ENCODE assay signal across 8 cellular contexts in the genomic region with DNA sequence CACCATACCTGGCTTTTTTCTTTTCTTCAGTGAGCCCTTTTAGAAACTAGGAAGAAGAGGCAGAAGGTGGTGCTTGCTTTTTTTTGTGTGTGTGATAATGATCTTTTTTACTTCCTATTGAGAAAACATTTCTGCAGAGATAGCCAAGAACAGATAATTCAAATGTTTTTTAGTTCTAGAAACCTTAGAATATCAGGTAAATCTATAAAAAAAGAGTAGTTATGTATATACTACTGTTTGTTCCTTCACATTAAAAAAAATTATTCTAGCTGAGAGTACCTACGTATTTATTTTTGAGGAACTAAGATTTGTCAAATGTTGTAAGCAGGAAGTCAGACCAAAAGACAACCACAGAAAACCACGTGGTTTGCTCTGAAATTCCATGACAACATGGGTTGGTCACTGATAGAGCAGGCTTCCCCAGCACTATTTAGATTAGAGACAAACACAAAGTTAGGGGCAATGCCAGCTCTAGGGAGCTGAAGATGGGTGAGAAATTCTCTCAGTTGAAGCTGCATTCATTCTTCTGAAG. TPM values are rescaled to one million over a fixed set of nuclear protein-coding genes. Genes with fewer than 3 reads are reported as not detected.
DNase-seq lines count a peak whose midpoint lies in the region; ATAC-seq and TF ChIP-seq lines count a peak whose summit lies in the region.

No MANE protein-coding gene starts in this region.

- ATAC-seq in CD4-positive, alpha-beta T cell (ENCODE audit: poor library complexity), result peak; percentile 85
- ATAC-seq in GM21367 (IDR thresholded peaks at IDR 0.05; ENCODE audit: unreplicated experiment), result peak; percentile 83

- H3K27ac ChIP-seq in CD4-positive, alpha-beta T cell (ENCODE audit: low read depth, low read length), result peak overlapping the region; percentile 90
- no peak overlapping the region for H3K27ac ChIP-seq in WERI-Rb-1

- peaks cover 92% of the 10 kb centered on the region for H3K36me3 Mint-ChIP-seq in CD4-positive, alpha-beta T cell (ENCODE audit: low read depth)
- peaks cover 82% of the 10 kb centered on the region for H3K36me3 Mint-ChIP-seq in activated CD4-positive, alpha-beta T cell treated with anti-CD3 and anti-CD28 coated beads, Interleukin-2, amount 10 ng/mL, durations not matched to agents 24 days and 14 days (ENCODE audit: low read depth)

- H3K27me3 ChIP-seq in CD4-positive, alpha-beta T cell (ENCODE audit: control insufficient read depth, insufficient read depth, low read length), result no peaks in the 10 kb centered on the region
- no peaks in the 10 kb centered on the region for H3K27me3 ChIP-seq in WERI-Rb-1 (ENCODE audit: insufficient read depth, low read depth, severe bottlenecking)

- H3K9me3 ChIP-seq in CD4-positive, alpha-beta T cell (ENCODE audit: control insufficient read depth, low read length), result no peaks in the 10 kb centered on the region
- H3K9me3 ChIP-seq in WERI-Rb-1 (ENCODE audit: severe bottlenecking), result no peaks in the 10 kb centered on the region

- H3K9me3 Mint-ChIP-seq in CD4-positive, alpha-beta T cell, result no peaks in the 10 kb centered on the region
- peaks cover 5% of the 10 kb centered on the region for H3K9me3 Mint-ChIP-seq in activated CD4-positive, alpha-beta T cell treated with anti-CD3 and anti-CD28 coated beads, Interleukin-2, amount 10 ng/mL, durations not matched to agents 24 days and 14 days

- H3K4me3 Mint-ChIP-seq in CD4-positive, alpha-beta T cell, result peak overlapping the region; percentile 83
- peak overlapping the region; percentile 78 for H3K4me3 Mint-ChIP-seq in activated CD4-positive, alpha-beta T cell treated with anti-CD3 and anti-CD28 coated beads, Interleukin-2, amount 10 ng/mL, durations not matched to agents 24 days and 14 days

- intact Hi-C loops in CD4-positive, alpha-beta T cell (cut with DNase I, micrococcal nuclease), result loop anchor here in 1 of 2 experiments (1.0 kb wide), 1 partner anchor 8 kb away; no protein-coding TSS in a partner anchor
- intact Hi-C loops in activated CD4-positive, alpha-beta T cell treated with anti-CD3 and anti-CD28 coated beads, Interleukin-2, amount 10 ng/mL, durations not matched to agents 24 days and 14 days (cut with micrococcal nuclease), result loop anchor here (1.0 kb wide), 3 partner anchors 8 to 20 kb away; no protein-coding TSS in a partner anchor

- H3K36me3 ChIP-seq in WERI-Rb-1, result peaks cover 45% of the 10 kb centered on the region

- TF ChIP-seq CTCF in CD4-positive, alpha-beta T cell (IDR thresholded peaks at IDR 0.05), result no peak
- TF ChIP-seq CTCF in WERI-Rb-1 (IDR thresholded peaks at IDR 0.05; ENCODE audit: low read depth, low read length), result no peak

- peaks cover 93% of the 10 kb centered on the region for H3K4me1 Mint-ChIP-seq in CD4-positive, alpha-beta T cell (ENCODE audit: low read depth)
- H3K4me1 Mint-ChIP-seq in activated CD4-positive, alpha-beta T cell treated with anti-CD3 and anti-CD28 coated beads, Interleukin-2, amount 10 ng/mL, durations not matched to agents 24 days and 14 days, result peaks cover 74% of the 10 kb centered on the region

- peak overlapping the region; percentile 96 for H3K27ac Mint-ChIP-seq in CD4-positive, alpha-beta T cell
- H3K27ac Mint-ChIP-seq in activated CD4-positive, alpha-beta T cell treated with anti-CD3 and anti-CD28 coated beads, Interleukin-2, amount 10 ng/mL, durations not matched to agents 24 days and 14 days, result peak overlapping the region; percentile 96

- POLR2A ChIA-PET in CD4-positive, alpha-beta T cell (lab: Charles Lee), result interaction anchor here (0.6 to 5.3 kb wide), 16 partner anchors 10 to 1521 kb away, joined by 3 to 180 read pairs (median 6); partner anchors contain the start of genes STK4, TOMM34 and YWHAB

- H3K27me3 Mint-ChIP-seq in CD4-positive, alpha-beta T cell, result no peaks in the 10 kb centered on the region
- no peaks in the 10 kb centered on the region for H3K27me3 Mint-ChIP-seq in activated CD4-positive, alpha-beta T cell treated with anti-CD3 and anti-CD28 coated beads, Interleukin-2, amount 10 ng/mL, durations not matched to agents 24 days and 14 days

- DNase-seq in CD4-positive, alpha-beta T cell, result peak in 9 of 10 experiments; percentile 35 to 72 (median 43)
- DNase-seq in HT1080 (ENCODE audit: low read depth) (peak; percentile 26), germinal center (ENCODE audit: low spot score) (peak; percentile 77), NCI-H446 treated with DMSO at 0.1 percent for 48 hours (lab: John Stamatoyannopoulos, UW) (no peak), WERI-Rb-1 (no peak)
- DNase-seq in activated CD4-positive, alpha-beta T cell treated with anti-CD3 and anti-CD28 coated beads, Interleukin-2, amount 10 ng/mL, durations not matched to agents 24 days and 14 days, result peak; percentile 93
- DNase-seq in stimulated activated CD8-positive, alpha-beta memory T cell treated with anti-CD3 and anti-CD28 coated beads, Interleukin-2, amount 100 ng/mL, for 1 hour (ENCODE audit: low read depth in 2 of 2), result peak; percentile 45 to 46

- CTCF ChIA-PET in CD4-positive, alpha-beta T cell (lab: Charles Lee), result interaction anchor here (1.1 to 4.9 kb wide), 8 partner anchors 8 to 116 kb away, joined by 3 to 31 read pairs (median 4); partner anchors contain the start of genes STK4 and TOMM34

- H3K4me3 ChIP-seq in WERI-Rb-1 (ENCODE audit: low read depth, low read length), result no peak overlapping the region

RNA-seq across cellular contexts. Expression of gene STK4, which starts 12.8 kb away (rescaled TPM):
- 100 to 1,000 TPM; 265 to 277 TPM for total RNA-seq in CD4-positive, alpha-beta T cell
- 20.2 and 25.8 TPM in 2 replicates for total RNA-seq in HT1080 (2014; rRNA removed; shearing (Covaris generic))
- 20.2 and 24.5 TPM in 2 replicates for polyA plus RNA-seq in HT1080 (2015; cell fraction: cytosol; rRNA removed)
- 33.1 and 41.0 TPM in 2 replicates for polyA plus RNA-seq in HT1080 (2015; cell fraction: nucleus; rRNA removed)
- 141 and 143 TPM in 2 replicates for total RNA-seq in activated CD4-positive, alpha-beta T cell treated with anti-CD3 and anti-CD28 coated beads, Interleukin-2, amount 10 ng/mL, durations not matched to agents 24 days and 14 days

RNA-seq across cellular contexts. Expression of gene TOMM34, which starts 19.0 kb away (rescaled TPM):
- total RNA-seq in CD4-positive, alpha-beta T cell, result 1 to 10 TPM; 5.6 to 5.9 TPM
- 156 and 177 TPM in 2 replicates for total RNA-seq in HT1080 (2014; rRNA removed; shearing (Covaris generic))
- polyA plus RNA-seq in HT1080 (2015; cell fraction: cytosol; rRNA removed), result 144 and 161 TPM in 2 replicates
- polyA plus RNA-seq in HT1080 (2015; cell fraction: nucleus; rRNA removed), result 90.5 and 97.2 TPM in 2 replicates
- total RNA-seq in activated CD4-positive, alpha-beta T cell treated with anti-CD3 and anti-CD28 coated beads, Interleukin-2, amount 10 ng/mL, durations not matched to agents 24 days and 14 days, result 63.4 and 64.5 TPM in 2 replicates

Comparison
In these comparisons a context has a peak if more than half of its experiments do, and no peak if none do; other contexts are left out.
1. DNase-seq: peak in CD4-positive, alpha-beta T cell (9 of 10), HT1080 (single experiment), activated CD4-positive, alpha-beta T cell treated with anti-CD3 and anti-CD28 coated beads, Interleukin-2, amount 10 ng/mL, durations not matched to agents 24 days and 14 days (single experiment), germinal center (single experiment) and stimulated activated CD8-positive, alpha-beta memory T cell treated with anti-CD3 and anti-CD28 coated beads, Interleukin-2, amount 100 ng/mL, for 1 hour (2 of 2); none in NCI-H446 treated with DMSO at 0.1 percent for 48 hours (single experiment) and WERI-Rb-1 (single experiment).